2 cellular contexts compared by ENCODE assay signal in the genomic region with DNA sequence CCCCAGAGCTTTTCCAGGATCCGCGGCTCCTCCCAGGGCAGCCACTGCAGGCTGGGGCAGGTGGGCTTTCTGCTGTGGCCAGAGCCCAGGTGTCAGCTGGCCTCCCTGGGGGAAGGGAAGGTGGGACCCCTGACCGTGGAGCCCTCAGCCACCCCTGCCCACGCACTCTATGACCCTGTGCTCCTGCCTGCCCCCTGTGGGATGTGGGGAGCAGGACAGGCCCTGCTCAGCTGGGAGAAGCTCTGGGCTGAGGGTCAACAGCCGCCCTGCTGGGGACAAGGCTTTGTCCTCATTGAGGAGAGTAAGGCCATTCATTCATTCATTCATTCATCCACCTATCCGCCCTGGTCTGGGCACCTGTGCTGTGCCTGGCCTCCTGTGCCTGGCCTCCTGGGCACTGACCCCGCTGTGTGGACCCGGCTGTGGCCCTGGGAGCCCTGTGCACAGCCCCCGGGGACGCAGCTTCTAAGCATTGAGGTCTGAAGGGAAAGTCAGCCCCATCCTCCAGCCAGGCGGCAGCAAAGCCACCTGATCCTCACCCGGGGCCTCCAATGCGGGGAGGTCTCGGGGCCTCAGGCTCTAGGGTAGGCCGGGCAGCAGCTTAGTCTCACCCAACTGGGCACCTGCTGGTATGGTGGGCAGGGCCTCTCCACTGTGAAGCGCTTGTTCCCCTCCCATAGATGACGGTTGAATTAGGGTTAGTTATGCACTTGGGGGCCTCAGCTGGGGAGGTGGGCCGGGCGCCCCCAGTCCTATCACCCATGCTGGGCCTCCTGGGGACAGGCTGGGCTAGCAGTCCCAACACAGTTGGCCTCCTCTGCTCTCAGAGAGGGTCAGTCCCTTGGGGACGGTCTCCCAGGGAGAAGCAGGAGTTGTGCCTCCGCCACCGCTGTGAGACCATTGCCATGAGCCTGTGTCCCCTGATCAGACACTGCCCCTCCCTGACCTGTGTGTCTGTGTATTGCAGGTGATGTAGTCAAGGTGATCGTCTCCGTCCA.
TF ChIP-seq lines count a peak whose summit lies in the region.

No MANE protein-coding gene starts in this region.

TF ChIP-seq in GM12891, 5 proteins besides CTCF, POLR2A, EP300 and RAD21:
- TF ChIP-seq PAX5 (IDR thresholded peaks at IDR 0.05; ENCODE audit: insufficient read depth, low read length, severe bottlenecking) (no peak), POLR2AphosphoS5 (IDR thresholded peaks at IDR 0.05; ENCODE audit: low read depth, low read length) (no peak), TAF1 (IDR thresholded peaks at IDR 0.05; ENCODE audit: low read depth, low read length) (no peak), POU2F2 (IDR thresholded peaks at IDR 0.05; ENCODE audit: low read depth, low read length) (no peak)
TF ChIP-seq in GM12891: peak in this region for 0.

TF ChIP-seq in liver, 16 proteins besides CTCF, POLR2A, EP300 and RAD21:
- no peak for TF ChIP-seq NR2F2 (IDR thresholded peaks at IDR 0.05)
- TF ChIP-seq FOXA2 (IDR thresholded peaks at IDR 0.05), result no peak
- TF ChIP-seq, protein P1, sequence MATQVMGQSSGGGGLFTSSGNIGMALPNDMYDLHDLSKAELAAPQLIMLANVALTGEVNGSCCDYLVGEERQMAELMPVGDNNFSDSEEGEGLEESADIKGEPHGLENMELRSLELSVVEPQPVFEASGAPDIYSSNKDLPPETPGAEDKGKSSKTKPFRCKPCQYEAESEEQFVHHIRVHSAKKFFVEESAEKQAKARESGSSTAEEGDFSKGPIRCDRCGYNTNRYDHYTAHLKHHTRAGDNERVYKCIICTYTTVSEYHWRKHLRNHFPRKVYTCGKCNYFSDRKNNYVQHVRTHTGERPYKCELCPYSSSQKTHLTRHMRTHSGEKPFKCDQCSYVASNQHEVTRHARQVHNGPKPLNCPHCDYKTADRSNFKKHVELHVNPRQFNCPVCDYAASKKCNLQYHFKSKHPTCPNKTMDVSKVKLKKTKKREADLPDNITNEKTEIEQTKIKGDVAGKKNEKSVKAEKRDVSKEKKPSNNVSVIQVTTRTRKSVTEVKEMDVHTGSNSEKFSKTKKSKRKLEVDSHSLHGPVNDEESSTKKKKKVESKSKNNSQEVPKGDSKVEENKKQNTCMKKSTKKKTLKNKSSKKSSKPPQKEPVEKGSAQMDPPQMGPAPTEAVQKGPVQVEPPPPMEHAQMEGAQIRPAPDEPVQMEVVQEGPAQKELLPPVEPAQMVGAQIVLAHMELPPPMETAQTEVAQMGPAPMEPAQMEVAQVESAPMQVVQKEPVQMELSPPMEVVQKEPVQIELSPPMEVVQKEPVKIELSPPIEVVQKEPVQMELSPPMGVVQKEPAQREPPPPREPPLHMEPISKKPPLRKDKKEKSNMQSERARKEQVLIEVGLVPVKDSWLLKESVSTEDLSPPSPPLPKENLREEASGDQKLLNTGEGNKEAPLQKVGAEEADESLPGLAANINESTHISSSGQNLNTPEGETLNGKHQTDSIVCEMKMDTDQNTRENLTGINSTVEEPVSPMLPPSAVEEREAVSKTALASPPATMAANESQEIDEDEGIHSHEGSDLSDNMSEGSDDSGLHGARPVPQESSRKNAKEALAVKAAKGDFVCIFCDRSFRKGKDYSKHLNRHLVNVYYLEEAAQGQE (IDR thresholded peaks at IDR 0.05), result no peak
- no peak for TF ChIP-seq JUND (IDR thresholded peaks at IDR 0.05)
- no peak for TF ChIP-seq EGR1 (IDR thresholded peaks at IDR 0.05; ENCODE audit: low read depth in 2 of 2)
- TF ChIP-seq, protein P2, sequence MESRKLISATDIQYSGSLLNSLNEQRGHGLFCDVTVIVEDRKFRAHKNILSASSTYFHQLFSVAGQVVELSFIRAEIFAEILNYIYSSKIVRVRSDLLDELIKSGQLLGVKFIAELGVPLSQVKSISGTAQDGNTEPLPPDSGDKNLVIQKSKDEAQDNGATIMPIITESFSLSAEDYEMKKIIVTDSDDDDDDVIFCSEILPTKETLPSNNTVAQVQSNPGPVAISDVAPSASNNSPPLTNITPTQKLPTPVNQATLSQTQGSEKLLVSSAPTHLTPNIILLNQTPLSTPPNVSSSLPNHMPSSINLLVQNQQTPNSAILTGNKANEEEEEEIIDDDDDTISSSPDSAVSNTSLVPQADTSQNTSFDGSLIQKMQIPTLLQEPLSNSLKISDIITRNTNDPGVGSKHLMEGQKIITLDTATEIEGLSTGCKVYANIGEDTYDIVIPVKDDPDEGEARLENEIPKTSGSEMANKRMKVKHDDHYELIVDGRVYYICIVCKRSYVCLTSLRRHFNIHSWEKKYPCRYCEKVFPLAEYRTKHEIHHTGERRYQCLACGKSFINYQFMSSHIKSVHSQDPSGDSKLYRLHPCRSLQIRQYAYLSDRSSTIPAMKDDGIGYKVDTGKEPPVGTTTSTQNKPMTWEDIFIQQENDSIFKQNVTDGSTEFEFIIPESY (IDR thresholded peaks at IDR 0.05), result no peak
TF ChIP-seq in liver: peak in this region for 0.
